Comparison of ENCODE assay signal across 8 cellular contexts in the genomic region with DNA sequence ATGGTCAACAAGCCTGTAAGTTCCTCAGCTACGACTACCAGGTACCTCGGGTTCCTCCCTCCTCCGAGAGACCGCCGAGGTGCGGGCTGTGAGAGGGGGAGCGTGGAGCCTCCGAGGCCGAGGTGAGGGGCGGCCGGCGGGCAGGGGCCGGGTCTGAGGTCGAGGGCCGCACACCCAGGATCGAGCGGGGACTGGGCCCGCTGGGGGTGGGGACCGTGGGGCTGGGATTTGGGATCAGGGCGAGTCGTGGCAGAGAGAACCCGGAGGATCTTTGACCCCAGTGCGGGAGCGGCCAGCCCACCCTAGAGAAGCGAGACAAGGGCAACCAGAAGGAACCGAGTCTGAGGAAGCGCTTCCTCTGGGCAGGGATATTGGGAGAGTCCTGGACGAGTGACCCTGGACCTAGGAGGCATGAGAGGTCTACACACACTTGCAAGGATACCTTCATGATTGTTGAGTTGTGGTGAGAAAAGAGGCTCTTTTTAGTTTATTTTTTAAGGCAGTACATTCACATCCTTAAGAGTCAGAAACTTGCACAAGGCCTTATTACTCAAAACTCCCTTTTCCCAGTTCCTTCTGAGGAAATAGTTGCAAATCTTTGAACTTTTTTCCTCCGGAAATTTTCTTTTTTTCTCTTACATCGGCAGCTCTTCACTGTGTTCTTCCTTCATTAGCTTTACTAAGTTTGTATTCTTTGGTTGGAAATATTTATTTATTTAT. TPM values are rescaled to one million over a fixed set of nuclear protein-coding genes. Genes with fewer than 3 reads are reported as not detected.
A peak's percentile ranks its signal among the peaks of the same experiment; 100 is the strongest.
DNase-seq lines count a peak whose midpoint lies in the region; ATAC-seq, FAIRE-seq and TF ChIP-seq lines count a peak whose summit lies in the region.

No MANE protein-coding gene starts in this region.

- H3K36me3 Mint-ChIP-seq in T-cell (no peaks in the 10 kb centered on the region), progenitor cell of endocrine pancreas (ENCODE audit: insufficient read depth) (peaks cover 2% of the 10 kb centered on the region)

- H3K9me3 Mint-ChIP-seq in T-cell: no peaks in the 10 kb centered on the region
- no peaks in the 10 kb centered on the region for H3K9me3 Mint-ChIP-seq in progenitor cell of endocrine pancreas (ENCODE audit: low read depth)

- TF ChIP-seq POLR2A in GM12892 (IDR thresholded peaks at IDR 0.05; ENCODE audit: low read depth, low read length): no peak

- POLR2A ChIA-PET in T-cell (lab: Charles Lee): interaction anchor here (0.6 to 1.8 kb wide), 7 partner anchors 12 to 298 kb away, joined by 3 to 6 read pairs (median 4); no protein-coding TSS in a partner anchor

- FAIRE-seq in GM12892 (lab: Jason Lieb, UNC): no peak

- peak overlapping the region; percentile 89 for H3K4me3 ChIP-seq in fibroblast of villous mesenchyme (ENCODE audit: low read depth, low read length)

- H3K27ac Mint-ChIP-seq in T-cell (peak overlapping the region; percentile 90 to 99), progenitor cell of endocrine pancreas (peak overlapping the region; percentile 99)

- peak; percentile 1 for ATAC-seq in GM19035 (IDR thresholded peaks at IDR 0.05; ENCODE audit: unreplicated experiment)
- no peak for ATAC-seq in T-cell (replicated peaks in 1 of 4)
- no peak for ATAC-seq in HG03378 (IDR thresholded peaks at IDR 0.05; ENCODE audit: unreplicated experiment)

- peaks cover 16 to 32% (median 18%) of the 10 kb centered on the region in 3 donors for H3K4me1 Mint-ChIP-seq in T-cell
- peaks cover 8% of the 10 kb centered on the region for H3K4me1 Mint-ChIP-seq in progenitor cell of endocrine pancreas (ENCODE audit: low read depth)

- DNase-seq in T-cell (no peak), fibroblast of villous mesenchyme (ENCODE audit: low read depth) (no peak), progenitor cell of endocrine pancreas (ENCODE audit: low spot score, unreplicated experiment) (no peak), NCI-H82 (lab: John Stamatoyannopoulos, UW) (no peak), NCI-H1694 (lab: John Stamatoyannopoulos, UW) (no peak), GM12892 (ENCODE audit: insufficient read length) (no peak)

- CTCF ChIA-PET in T-cell (lab: Charles Lee): interaction anchor here in 1 of 2 donors (1.0 kb wide), 1 partner anchor 30 kb away, joined by 3 read pairs; no protein-coding TSS in a partner anchor

- TF ChIP-seq CTCF in fibroblast of villous mesenchyme (IDR thresholded peaks at IDR 0.05; ENCODE audit: insufficient read depth, low read depth, low read length) (no peak), progenitor cell of endocrine pancreas (IDR thresholded peaks at IDR 0.05; ENCODE audit: unreplicated experiment) (no peak)

- no peaks in the 10 kb centered on the region for H3K27me3 Mint-ChIP-seq in T-cell
- H3K27me3 Mint-ChIP-seq in progenitor cell of endocrine pancreas: no peaks in the 10 kb centered on the region

- H3K4me3 Mint-ChIP-seq in T-cell: peak overlapping the region; percentile 95 to 96 (median 95)
- peak overlapping the region; percentile 92 for H3K4me3 Mint-ChIP-seq in progenitor cell of endocrine pancreas (ENCODE audit: low read depth)

RNA-seq across cellular contexts. Expression of a gene that starts 0.4 kb away (rescaled TPM):
- total RNA-seq in T-cell (1 to 10 TPM; 3.2 to 8.5 (median 5.2) TPM), fibroblast of villous mesenchyme (2.6 TPM in 2 replicates), progenitor cell of endocrine pancreas (6.2 and 7.1 TPM in 2 replicates)
- 0.70 TPM for polyA plus RNA-seq in GM12892 (2012; ENCODE audit: missing spikeins)

RNA-seq across cellular contexts. Expression of a gene that starts 28.3 kb away (rescaled TPM):
- 100 to 1,000 TPM; 124 to 224 (median 206) TPM for total RNA-seq in T-cell
- 152 and 203 TPM in 2 replicates for total RNA-seq in fibroblast of villous mesenchyme
- 211 and 221 TPM in 2 replicates for total RNA-seq in progenitor cell of endocrine pancreas
- 192 TPM for polyA plus RNA-seq in GM12892 (2012; ENCODE audit: missing spikeins)
